27 cellular contexts compared by ENCODE assay signal in genomic region chr4:12545845-12546244, GRCh38.
"Had no signal": no experiment of that assay in that cellular context is flagged by ENCODE, and none has a peak within 500 bp of the region (broad histone marks: within the 10 kb centered on the region; RNA-seq: fewer than 3 reads in every experiment).

No MANE protein-coding gene starts in this region.

- DNase-seq: activated CD4-positive, alpha-beta memory T cell treated with anti-CD3 and anti-CD28 coated beads for 36 hours; activated CD4-positive, alpha-beta T cell treated with anti-CD3 and anti-CD28 coated beads, Interleukin-2, amount 10 ng/mL, durations not matched to agents 7 days and 5 days; activated CD4-positive, CD25-positive, alpha-beta regulatory T cell; activated CD8-positive, alpha-beta memory T cell treated with anti-CD3 and anti-CD28 coated beads for 24 hours; activated gamma-delta T cell; activated naive CD4-positive, alpha-beta T cell treated with anti-CD3 and anti-CD28 coated beads for 36 hours; activated T-cell treated with anti-CD3 and anti-CD28 coated beads, Interleukin-2, amount 50 U/mL, for 48 hours; amygdala; Karpas-422; MM.1S; NCI-H1105; NCI-H1436; NCI-H1694 treated with DMSO at 0.1 percent for 48 hours; NCI-H2081 treated with DMSO at 0.1 percent for 48 hours; NCI-H2171 treated with DMSO at 0.1 percent for 48 hours; NCI-H345; NCI-H748 treated with DMSO at 0.1 percent for 48 hours; RPMI8226; T-cell; T-helper 2 cell; T1000 had no signal

- H3K4me3 ChIP-seq: cardiac muscle cell, K562, SK-N-MC had no signal

- ATAC-seq: activated T-helper 17 cell treated with anti-CD3 and anti-CD28 coated beads, Interleukin-2, amount 50 U/mL, for 72 hours; K562; Panc1; Right ventricle myocardium inferior; T-cell had no signal
